ENCODE assay signal across 15 cellular contexts in the genomic region with DNA sequence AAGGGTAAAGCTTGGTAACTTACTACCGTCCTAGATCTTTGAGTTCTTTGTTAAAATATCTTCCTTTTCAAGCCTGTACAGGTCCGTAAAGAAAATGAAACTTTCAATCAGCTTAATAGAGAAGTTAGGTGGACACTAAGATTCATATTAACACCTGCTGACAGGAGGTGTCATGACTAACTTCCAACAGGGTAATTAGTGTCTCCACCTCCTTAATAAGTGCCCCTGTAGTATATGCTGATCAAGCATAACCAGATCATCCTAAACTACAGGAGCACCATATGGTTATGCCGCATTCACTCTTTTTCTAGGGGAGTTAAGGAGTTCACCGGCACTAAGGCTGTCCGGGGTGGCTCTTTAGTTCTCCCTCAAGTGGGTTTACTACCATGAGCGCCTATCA. TPM values are rescaled to one million over a fixed set of nuclear protein-coding genes. Genes with fewer than 3 reads are reported as not detected.
A peak's percentile ranks its signal among the peaks of the same experiment; 100 is the strongest.
DNase-seq lines count a peak whose midpoint lies in the region; ATAC-seq, FAIRE-seq and TF ChIP-seq lines count a peak whose summit lies in the region.
"Had no signal": no experiment of that assay in that cellular context is flagged by ENCODE, and none has a peak within 500 bp of the region (broad histone marks: within the 10 kb centered on the region; RNA-seq: fewer than 3 reads in every experiment).

No MANE protein-coding gene starts in this region.

- peaks cover 2% of the 10 kb centered on the region for H3K27me3 Mint-ChIP-seq in CD8-positive, alpha-beta T cell (ENCODE audit: low read depth)

- H3K4me3 ChIP-seq in A673 (ENCODE audit: low read depth, low read length, poor library complexity, severe bottlenecking) (no peak overlapping the region), GM12878 (no peak overlapping the region), sigmoid colon (no peak overlapping the region)
- H3K4me3 ChIP-seq in CD8-positive, alpha-beta T cell (ENCODE audit: low read depth, low read length), result no peak overlapping the region
- H3K4me3 ChIP-seq: MG63, SJCRH30 had no signal

- H3K4me1 ChIP-seq in A673 (ENCODE audit: insufficient read depth, low read length, poor library complexity, severe bottlenecking) (peaks cover 72% of the 10 kb centered on the region), GM12878 (ENCODE audit: control insufficient read depth, insufficient read depth, low read length) (peaks cover 21% of the 10 kb centered on the region), sigmoid colon (no peaks in the 10 kb centered on the region)
- peaks cover 11% of the 10 kb centered on the region for H3K4me1 ChIP-seq in CD8-positive, alpha-beta T cell (ENCODE audit: insufficient read depth, low read length)
- H3K4me1 ChIP-seq: SJCRH30 had no signal

- H3K36me3 ChIP-seq in A673 (ENCODE audit: insufficient read depth, low read length, poor library complexity, severe bottlenecking) (no peaks in the 10 kb centered on the region), GM12878 (ENCODE audit: control insufficient read depth in 2 of 2, insufficient read depth in 2 of 2, low read length in 1 of 2) (no peaks in the 10 kb centered on the region), sigmoid colon (no peaks in the 10 kb centered on the region)
- H3K36me3 ChIP-seq in CD8-positive, alpha-beta T cell (ENCODE audit: insufficient read depth, low read length), result no peaks in the 10 kb centered on the region
- H3K36me3 ChIP-seq: MG63, SJCRH30 had no signal

- POLR2A ChIA-PET in A673 (lab: Charles Lee; ENCODE audit: low non-redundant PET), result no interaction called here
- POLR2A ChIA-PET in GM12878 (lab: Charles Lee), result interaction anchor here (1.1 kb wide), 1 partner anchor 64 kb away, joined by 3 read pairs; no protein-coding TSS in a partner anchor
- POLR2A ChIA-PET in CD8-positive, alpha-beta T cell (lab: Charles Lee), result no interaction called here

- H4K20me1 ChIP-seq in GM12878 (ENCODE audit: control insufficient read depth, insufficient read depth), result no peaks in the 10 kb centered on the region

- TF ChIP-seq CTCF in A673 (conservative IDR thresholded peaks at IDR 0.05; ENCODE audit: low read depth, low read length) (no peak), GM12878 (IDR thresholded peaks at IDR 0.05 in 2 of 3, conservative IDR thresholded peaks at IDR 0.05 in 1 of 3; ENCODE audit: control insufficient read depth in 2 of 3, extremely low read depth in 1 of 3, insufficient read depth in 1 of 3, low read depth in 3 of 3, low read length in 3 of 3) (no peak), sigmoid colon (IDR thresholded peaks at IDR 0.05) (no peak)
- TF ChIP-seq CTCF in CD8-positive, alpha-beta T cell (IDR thresholded peaks at IDR 0.05), result no peak

- H3K4me2 ChIP-seq in GM12878 (ENCODE audit: control insufficient read depth, insufficient read depth), result peak overlapping the region; percentile 50

- H3K9me3 Mint-ChIP-seq in CD8-positive, alpha-beta T cell, result no peaks in the 10 kb centered on the region
- H3K9me3 Mint-ChIP-seq: H9 had no signal

- H3K9me3 ChIP-seq in A673 (ENCODE audit: low read depth, low read length, poor library complexity, severe bottlenecking) (no peaks in the 10 kb centered on the region), GM12878 (replicated peaks; ENCODE audit: control insufficient read depth, insufficient read depth, low read length) (no peaks in the 10 kb centered on the region), sigmoid colon (no peaks in the 10 kb centered on the region)
- no peaks in the 10 kb centered on the region for H3K9me3 ChIP-seq in CD8-positive, alpha-beta T cell (ENCODE audit: low read length)
- H3K9me3 ChIP-seq: MG63, SJCRH30 had no signal

- no peaks in the 10 kb centered on the region for H3K36me3 Mint-ChIP-seq in CD8-positive, alpha-beta T cell

- RAD21 ChIA-PET in GM12878 (lab: Charles Lee; ENCODE audit: unreplicated experiment), result interaction anchor here (0.6 to 1.3 kb wide), 6 partner anchors 25 to 88 kb away, joined by 3 to 6 read pairs (median 3); no protein-coding TSS in a partner anchor

- H3K79me2 ChIP-seq in GM12878 (ENCODE audit: control insufficient read depth, insufficient read depth, low read length), result no peaks in the 10 kb centered on the region

- H3K9ac ChIP-seq in GM12878 (ENCODE audit: control insufficient read depth, insufficient read depth, low read length), result no peak overlapping the region

- no peak for TF ChIP-seq POLR2A in GM12878 (IDR thresholded peaks at IDR 0.05; ENCODE audit: low read depth, low read length)
- TF ChIP-seq POLR2A in sigmoid colon (IDR thresholded peaks at IDR 0.05), result no peak

- peak overlapping the region; percentile 59 for H2AFZ ChIP-seq in GM12878 (ENCODE audit: control insufficient read depth, low read depth, low read length)

- no peak for TF ChIP-seq RAD21 in GM12878 (IDR thresholded peaks at IDR 0.05; ENCODE audit: insufficient read depth, low read depth, low read length)

- WGBS in GM12878 (ENCODE audit: insufficient coverage, insufficient replicate concordance, low lambda C conversion rate, missing lambda C conversion rate), result 62% methylated on average over 6 of the region's 6 CpGs
- 93 to 95% methylated on average over 6 of the region's 6 CpGs for WGBS in sigmoid colon, 2 donors

- no peak overlapping the region for H3K4me3 Mint-ChIP-seq in CD8-positive, alpha-beta T cell
- H3K4me3 Mint-ChIP-seq: H9 had no signal

- ATAC-seq in GM18867 (IDR thresholded peaks at IDR 0.05; ENCODE audit: unreplicated experiment) (peak; percentile 53), GM12878 (peak; percentile 70), HG03097 (IDR thresholded peaks at IDR 0.05; ENCODE audit: low FRiP score, unreplicated experiment) (no peak)
- ATAC-seq in CD8-positive, alpha-beta T cell, result no peak

- CTCF ChIA-PET in A673 (lab: Charles Lee), result no interaction called here
- CTCF ChIA-PET in GM12878 (lab: Yijun Ruan, JAX), result interaction anchor here (1.0 to 1.4 kb wide), 4 partner anchors 19 to 89 kb away, joined by 3 to 5 read pairs (median 4); no protein-coding TSS in a partner anchor
- CTCF ChIA-PET in CD8-positive, alpha-beta T cell (lab: Charles Lee), result no interaction called here

- in situ Hi-C loops in GM12878 (cut with MboI), result no loop called here

- SMC1A ChIA-PET in GM12878 (lab: Charles Lee; ENCODE audit: uncharacterized antibody, unreplicated experiment), result interaction anchor here (0.9 to 3.2 kb wide), 6 partner anchors 10 to 793 kb away, joined by 3 to 11 read pairs (median 4); partner anchors contain the start of gene RALGAPA2

- H3K4me1 Mint-ChIP-seq in CD8-positive, alpha-beta T cell (ENCODE audit: low read depth), result peaks cover 14% of the 10 kb centered on the region

- H3K27me3 ChIP-seq in A673 (replicated peaks; ENCODE audit: insufficient read depth, low read depth, low read length, poor library complexity), result no peaks in the 10 kb centered on the region
- H3K27me3 ChIP-seq in GM12878 (replicated peaks in 1 of 2; ENCODE audit: control insufficient read depth in 2 of 2, insufficient read depth in 2 of 2, low read length in 1 of 2), result no peaks in the 10 kb centered on the region
- H3K27me3 ChIP-seq in CD8-positive, alpha-beta T cell (ENCODE audit: insufficient read depth, low read length), result no peaks in the 10 kb centered on the region
- H3K27me3 ChIP-seq in sigmoid colon, result no peaks in the 10 kb centered on the region
- H3K27me3 ChIP-seq: MG63, SJCRH30 had no signal

- peak; percentile 57 for FAIRE-seq in GM12878 (lab: Jason Lieb, UNC)

- no TSS peak for BruUV-seq in A673 (replicated peaks; lab: Mats Ljungman, UMichigan)
- BruUV-seq in GM12878 (replicated peaks; lab: Mats Ljungman, UMichigan), result no TSS peak

- TF ChIP-seq EP300 in GM12878 (IDR thresholded peaks at IDR 0.05; ENCODE audit: borderline replicate concordance in 1 of 2, control insufficient read depth in 1 of 2, low read depth in 2 of 2, low read length in 2 of 2), result no peak
- TF ChIP-seq EP300 in sigmoid colon (IDR thresholded peaks at IDR 0.05), result no peak

- peak overlapping the region; percentile 71 for H3K27ac ChIP-seq in A673 (ENCODE audit: low read depth, low read length, poor library complexity, severe bottlenecking)
- no peak overlapping the region for H3K27ac ChIP-seq in GM12878 (ENCODE audit: control insufficient read depth, insufficient read depth)
- no peak overlapping the region for H3K27ac ChIP-seq in CD8-positive, alpha-beta T cell (ENCODE audit: low read depth, low read length)
- H3K27ac ChIP-seq in sigmoid colon, result no peak overlapping the region
- H3K27ac ChIP-seq: SJCRH30 had no signal

- no peak overlapping the region for H3K27ac Mint-ChIP-seq in CD8-positive, alpha-beta T cell

- DNase-seq in A673 (ENCODE audit: low spot score) (no peak), KG1 (lab: John Stamatoyannopoulos, UW) (peak; percentile 40), GM12878 (ENCODE audit: low read depth, low spot score) (no peak), sigmoid colon (no peak)
- no peak for DNase-seq in CD8-positive, alpha-beta T cell
- DNase-seq: C1 segment of cervical spinal cord, DND-41, H9, Karpas-422, MG63, NCI-H1092 treated with DMSO at 0.1 percent for 48 hours, SJCRH30, T1000 had no signal

- intact Hi-C loops in A673 (cut with micrococcal nuclease; ENCODE audit: unreplicated experiment), result no loop called here
- intact Hi-C loops in GM12878 (cut with micrococcal nuclease; ENCODE audit: unreplicated experiment), result no loop called here
- intact Hi-C loops in CD8-positive, alpha-beta T cell (cut with DNase I, micrococcal nuclease), result loop anchor here in 1 of 2 experiments (10.0 kb wide), 1 partner anchor 58 kb away; no protein-coding TSS in a partner anchor
- intact Hi-C loops in sigmoid colon (cut with DNase I), result no loop called here

TF ChIP-seq in GM12878, 131 proteins besides CTCF, POLR2A, EP300 and RAD21 (continues in another document):
- TF ChIP-seq POU2F2 (IDR thresholded peaks at IDR 0.05; ENCODE audit: borderline replicate concordance, low read depth, low read length), result no peak

RNA-seq across cellular contexts. Expression of gene RALGAPA2, which starts 23.9 kb away (rescaled TPM):
- total RNA-seq in A673 (2021), result 30.0 and 32.4 TPM in 2 replicates
- total RNA-seq in GM12878 (2013; cell fraction: nucleolus; rRNA removed), result 91.9 and 98.1 TPM in 2 replicates
- total RNA-seq in GM12878 (2014; rRNA removed), result 22.0 and 23.2 TPM in 2 replicates
- total RNA-seq in GM12878 (2014; rRNA removed; fragmentation: Illumina TruSeq; extraction: Trizol), result 18.7 and 19.3 TPM in 2 replicates
- 29.4 and 30.7 TPM in 2 replicates for total RNA-seq in GM12878 (2021)
- polyA plus RNA-seq in GM12878 (2011; ENCODE audit: low read depth), result 8.1 TPM
- 8.2 and 10.9 TPM in 2 replicates for polyA plus RNA-seq in GM12878 (2011; rRNA removed)
- polyA plus RNA-seq in GM12878 (2011; cell fraction: cytosol; rRNA removed), result 6.3 and 8.0 TPM in 2 replicates
- 21.0 and 23.1 TPM in 2 replicates for polyA plus RNA-seq in GM12878 (2011; cell fraction: nucleus; rRNA removed)
- 8.4 and 9.2 TPM in 2 replicates for polyA plus RNA-seq in GM12878 (2012)
- polyA plus RNA-seq in GM12878 (2014; fragmentation: Illumina TruSeq; extraction: Trizol), result 23.5 and 24.1 TPM in 2 replicates
- polyA plus RNA-seq in GM12878 (2014; fragmentation: Nextera tagmentation; extraction: Ambion mirVana), result 1 to 10 TPM; 2.9 to 4.0 TPM
- polyA plus RNA-seq in GM12878 (2014; rRNA removed), result 14.4 and 16.3 TPM in 2 replicates
- polyA plus RNA-seq in GM12878 (2016; fragmentation: Nextera tagmentation; extraction: Ambion mirVana), result 10 to 100 TPM; 20.4 to 20.5 TPM
- 28.7 TPM in 2 replicates for polyA minus RNA-seq in GM12878 (2011; rRNA and poly(A)+ RNA removed)
- 7.9 and 9.0 TPM in 2 replicates for polyA minus RNA-seq in GM12878 (2011; cell fraction: cytosol; rRNA and poly(A)+ RNA removed)
- 46.5 and 55.2 TPM in 2 replicates for polyA minus RNA-seq in GM12878 (2011; cell fraction: nucleus; rRNA and poly(A)+ RNA removed)
- total RNA-seq in CD8-positive, alpha-beta T cell, result 10 to 100 TPM; 15.4 to 17.5 TPM
- 10 to 100 TPM; 17.7 to 19.9 (median 18.8) TPM for total RNA-seq in sigmoid colon
- polyA plus RNA-seq in sigmoid colon, result 10 to 100 TPM in 2 of 3 donors, 1 to 10 TPM in 1; 8.4 to 23.2 (median 12.3) TPM

Comparison
In these comparisons a context has a peak if more than half of its experiments do, and no peak if none do; other contexts are left out.
1. ATAC-seq: peak in GM18867 (single experiment) and GM12878 (single experiment); none in CD8-positive, alpha-beta T cell (single experiment) and HG03097 (single experiment).